In the genomic region with DNA sequence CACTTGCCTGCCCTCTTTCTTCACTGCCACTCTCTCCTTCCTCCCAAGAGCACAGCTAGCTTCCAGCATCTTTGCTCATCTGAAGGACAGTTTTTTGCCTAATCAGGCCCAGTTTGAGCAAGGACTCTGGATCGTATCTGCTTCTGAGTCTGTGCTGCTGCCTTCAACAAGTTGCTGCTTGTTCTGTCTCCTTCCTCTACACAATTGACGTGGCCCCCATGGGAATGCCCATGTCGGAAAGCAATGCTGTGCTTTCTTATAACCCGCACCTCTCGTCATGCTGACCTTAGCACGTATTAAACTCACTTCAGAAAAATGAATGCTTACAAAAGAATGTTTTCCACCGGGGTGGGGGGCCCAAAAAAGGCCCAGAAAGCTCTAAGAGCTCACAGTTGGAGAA, we compare ENCODE assay signal across 23 cellular contexts.
"Had no signal": no experiment of that assay in that cellular context is flagged by ENCODE, and none has a peak within 500 bp of the region (broad histone marks: within the 10 kb centered on the region; RNA-seq: fewer than 3 reads in every experiment).

No MANE protein-coding gene starts in this region.

- DNase-seq: activated CD4-positive, alpha-beta T cell treated with anti-CD3 and anti-CD28 coated beads for 36 hours; activated CD4-positive, alpha-beta T cell treated with anti-CD3 and anti-CD28 coated beads, Interleukin-2, amount 50 U/mL, for 48 hours; activated effector memory CD4-positive, alpha-beta T cell treated with Interleukin-2 at 50 U/mL for 16 hours; activated naive CD4-positive, alpha-beta T cell treated with anti-CD3 and anti-CD28 coated beads for 36 hours; activated naive CD8-positive, alpha-beta T cell treated with anti-CD3 and anti-CD28 coated beads, Interleukin-2, amount 10 ng/mL, durations not matched to agents 7 days and 5 days; activated T-cell treated with anti-CD3 and anti-CD28 coated beads, Interleukin-2, amount 50 U/mL, for 48 hours; amniotic stem cell; colonic mucosa; dorsolateral prefrontal cortex; effector memory CD8-positive, alpha-beta T cell; esophagus squamous epithelium; heart left ventricle; left ventricle myocardium superior; mammary epithelial cell; right cardiac atrium; stimulated activated CD4-positive, alpha-beta T cell treated with anti-CD3 and anti-CD28 coated beads, Interleukin-12 subunit alpha, Interleukin-12 subunit beta, amount 100 ng/mL, for 4 hours; stimulated activated naive CD8-positive, alpha-beta T cell treated with anti-CD3 and anti-CD28 coated beads, Interleukin-15, amount 100 ng/mL, for 72 hours; uterus had no signal

- H3K9me3 Mint-ChIP-seq: activated naive CD4-positive, alpha-beta T cell treated with anti-CD3 and anti-CD28 coated beads for 36 hours; activated naive CD8-positive, alpha-beta T cell treated with anti-CD3 and anti-CD28 coated beads, Interleukin-2, amount 10 ng/mL, durations not matched to agents 7 days and 5 days; effector memory CD8-positive, alpha-beta T cell; natural killer cell treated with Interleukin-12 subunit alpha and Interleukin-12 subunit beta and Interleukin-15 and Interleukin-18, amount 100 ng/mL, for 72 hours; stimulated activated naive CD8-positive, alpha-beta T cell treated with anti-CD3 and anti-CD28 coated beads, Interleukin-15, amount 100 ng/mL, for 72 hours had no signal

- H3K27ac ChIP-seq: breast epithelium, colonic mucosa, dorsolateral prefrontal cortex, esophagus squamous epithelium, gastroesophageal sphincter, heart left ventricle, parathyroid adenoma, tibial nerve, uterus had no signal

- H3K4me1 ChIP-seq: colonic mucosa, uterus had no signal

- H3K27ac Mint-ChIP-seq: activated CD4-positive, alpha-beta T cell treated with anti-CD3 and anti-CD28 coated beads for 36 hours; activated naive CD4-positive, alpha-beta T cell treated with anti-CD3 and anti-CD28 coated beads for 36 hours; activated naive CD8-positive, alpha-beta T cell treated with anti-CD3 and anti-CD28 coated beads, Interleukin-2, amount 10 ng/mL, durations not matched to agents 7 days and 5 days; effector memory CD8-positive, alpha-beta T cell; natural killer cell treated with Interleukin-12 subunit alpha and Interleukin-12 subunit beta and Interleukin-15 and Interleukin-18, amount 100 ng/mL, for 72 hours; stimulated activated naive CD8-positive, alpha-beta T cell treated with anti-CD3 and anti-CD28 coated beads, Interleukin-15, amount 100 ng/mL, for 72 hours had no signal

- H3K9me3 ChIP-seq: breast epithelium, colonic mucosa, esophagus squamous epithelium, gastroesophageal sphincter, heart left ventricle, tibial nerve, uterus had no signal

- H3K9ac ChIP-seq: parathyroid adenoma had no signal

- H3K27me3 ChIP-seq: breast epithelium, colonic mucosa, dorsolateral prefrontal cortex, gastroesophageal sphincter, tibial nerve, uterus had no signal

- H3K36me3 ChIP-seq: breast epithelium, colonic mucosa, esophagus squamous epithelium, gastroesophageal sphincter, heart left ventricle, tibial nerve, uterus had no signal

- H3K79me2 ChIP-seq: parathyroid adenoma had no signal

- H3K36me3 Mint-ChIP-seq: activated naive CD8-positive, alpha-beta T cell treated with anti-CD3 and anti-CD28 coated beads, Interleukin-2, amount 10 ng/mL, durations not matched to agents 7 days and 5 days; natural killer cell treated with Interleukin-12 subunit alpha and Interleukin-12 subunit beta and Interleukin-15 and Interleukin-18, amount 100 ng/mL, for 72 hours had no signal

- H2AFZ ChIP-seq: parathyroid adenoma had no signal

- H3K4me3 Mint-ChIP-seq: activated CD4-positive, alpha-beta T cell treated with anti-CD3 and anti-CD28 coated beads for 36 hours; activated naive CD4-positive, alpha-beta T cell treated with anti-CD3 and anti-CD28 coated beads for 36 hours; activated naive CD8-positive, alpha-beta T cell treated with anti-CD3 and anti-CD28 coated beads, Interleukin-2, amount 10 ng/mL, durations not matched to agents 7 days and 5 days; effector memory CD8-positive, alpha-beta T cell; natural killer cell treated with Interleukin-12 subunit alpha and Interleukin-12 subunit beta and Interleukin-15 and Interleukin-18, amount 100 ng/mL, for 72 hours; stimulated activated naive CD8-positive, alpha-beta T cell treated with anti-CD3 and anti-CD28 coated beads, Interleukin-15, amount 100 ng/mL, for 72 hours had no signal

- H3K4me3 ChIP-seq: breast epithelium, colonic mucosa, dorsolateral prefrontal cortex, esophagus squamous epithelium, gastroesophageal sphincter, heart left ventricle, tibial nerve, uterus had no signal
